Comparison of ENCODE assay signal across 14 cellular contexts in genomic region chr10:3964516-3964915, GRCh38.
DNase-seq lines count a peak whose midpoint lies in the region; ATAC-seq, FAIRE-seq and TF ChIP-seq lines count a peak whose summit lies in the region.
"Had no signal": no experiment of that assay in that cellular context is flagged by ENCODE, and none has a peak within 500 bp of the region (broad histone marks: within the 10 kb centered on the region; RNA-seq: fewer than 3 reads in every experiment).

No MANE protein-coding gene starts in this region.

- H3K27me3 ChIP-seq in hepatocyte (no peaks in the 10 kb centered on the region), small intestine (ENCODE audit: control insufficient read depth in 2 of 2, insufficient read depth in 2 of 2, low read length in 2 of 2) (no peaks in the 10 kb centered on the region), psoas muscle (ENCODE audit: insufficient read depth in 3 of 3, low read length in 2 of 3) (no peaks in the 10 kb centered on the region), trophoblast cell (ENCODE audit: insufficient read depth, low read length) (no peaks in the 10 kb centered on the region)
- H3K27me3 ChIP-seq: BLaER1 had no signal

- ATAC-seq in activated naive CD8-positive, alpha-beta T cell treated with anti-CD3 and anti-CD28 coated beads, Interleukin-2, amount 10 ng/mL, durations not matched to agents 7 days and 5 days (ENCODE audit: low read depth): no peak
- no peak for ATAC-seq in psoas muscle
- ATAC-seq in left lobe of liver: no peak
- ATAC-seq: HepG2 had no signal

- H3K9me2 ChIP-seq in hepatocyte (replicated peaks; ENCODE audit: insufficient read depth): no peaks in the 10 kb centered on the region

- no peak overlapping the region for H3K4me3 ChIP-seq in hepatocyte
- no peak overlapping the region for H3K4me3 ChIP-seq in small intestine (ENCODE audit: low read depth in 1 of 2, low read length in 2 of 2)
- no peak overlapping the region for H3K4me3 ChIP-seq in psoas muscle
- H3K4me3 ChIP-seq in trophoblast cell (ENCODE audit: low read depth, low read length): no peak overlapping the region
- H3K4me3 ChIP-seq: BLaER1 had no signal

- H2BK12ac ChIP-seq in trophoblast cell (ENCODE audit: low read length): no peak overlapping the region

- no peaks in the 10 kb centered on the region for H3K36me3 ChIP-seq in hepatocyte (replicated peaks; ENCODE audit: insufficient read depth, low read depth)
- no peaks in the 10 kb centered on the region for H3K36me3 ChIP-seq in small intestine (ENCODE audit: control insufficient read depth in 2 of 2, insufficient read depth in 2 of 2, low read length in 2 of 2)
- no peaks in the 10 kb centered on the region for H3K36me3 ChIP-seq in psoas muscle (ENCODE audit: insufficient read depth in 1 of 2, low read depth in 1 of 2)
- H3K36me3 ChIP-seq in trophoblast cell (ENCODE audit: control insufficient read depth in 1 of 2, insufficient read depth in 2 of 2, low read length in 2 of 2): no peaks in the 10 kb centered on the region
- H3K36me3 ChIP-seq: BLaER1 had no signal

- H2BK120ac ChIP-seq in trophoblast cell (ENCODE audit: insufficient read depth, low read length, poor library complexity): no peak overlapping the region

- peaks cover 18% of the 10 kb centered on the region for H3K79me1 ChIP-seq in trophoblast cell (ENCODE audit: low read length)

- H3K79me2 ChIP-seq in hepatocyte: no peaks in the 10 kb centered on the region
- H3K79me2 ChIP-seq in trophoblast cell (ENCODE audit: control insufficient read depth, insufficient read depth, low read length, poor library complexity): no peaks in the 10 kb centered on the region

- H3K9me3 Mint-ChIP-seq in activated naive CD8-positive, alpha-beta T cell treated with anti-CD3 and anti-CD28 coated beads, Interleukin-2, amount 10 ng/mL, durations not matched to agents 7 days and 5 days: peaks cover 9% of the 10 kb centered on the region
- peaks cover 1% of the 10 kb centered on the region for H3K9me3 Mint-ChIP-seq in activated naive CD8-positive, alpha-beta T cell treated with anti-CD3 and anti-CD28 coated beads for 36 hours
- H3K9me3 Mint-ChIP-seq: HFFc6 had no signal

- H3K4me1 ChIP-seq in hepatocyte (ENCODE audit: insufficient read depth) (peaks cover under 1% of the 10 kb centered on the region), small intestine (ENCODE audit: control insufficient read depth in 2 of 2, insufficient read depth in 1 of 2, low read depth in 1 of 2, low read length in 1 of 2) (peaks cover 4 to 6% of the 10 kb centered on the region in 2 donors), psoas muscle (no peaks in the 10 kb centered on the region), trophoblast cell (ENCODE audit: control insufficient read depth in 1 of 2, insufficient read depth in 2 of 2, low read length in 2 of 2) (peaks cover 8 to 11% of the 10 kb centered on the region in 2 experiments)

- no peak overlapping the region for H4K12ac ChIP-seq in trophoblast cell (ENCODE audit: low read depth, low read length)

- no peak overlapping the region for H2AK5ac ChIP-seq in trophoblast cell (ENCODE audit: low read length)

- no peak overlapping the region for H2BK5ac ChIP-seq in trophoblast cell (ENCODE audit: low read depth, low read length, poor library complexity)

- H3K23ac ChIP-seq in trophoblast cell (ENCODE audit: low read length): no peak overlapping the region

- H3K27ac Mint-ChIP-seq in activated naive CD8-positive, alpha-beta T cell treated with anti-CD3 and anti-CD28 coated beads, Interleukin-2, amount 10 ng/mL, durations not matched to agents 7 days and 5 days: peak overlapping the region; percentile 84
- H3K27ac Mint-ChIP-seq in activated naive CD8-positive, alpha-beta T cell treated with anti-CD3 and anti-CD28 coated beads for 36 hours: no peak overlapping the region
- H3K27ac Mint-ChIP-seq: HFFc6 had no signal

- TF ChIP-seq CTCF in hepatocyte (IDR thresholded peaks at IDR 0.05; ENCODE audit: poor library complexity) (no peak), psoas muscle (IDR thresholded peaks at IDR 0.05) (no peak)

- H3K9me3 ChIP-seq in hepatocyte (ENCODE audit: low read depth) (no peaks in the 10 kb centered on the region), small intestine (ENCODE audit: control insufficient read depth, low read depth) (no peaks in the 10 kb centered on the region), psoas muscle (no peaks in the 10 kb centered on the region), trophoblast cell (ENCODE audit: insufficient read depth, low read depth, low read length) (peaks cover 1% of the 10 kb centered on the region)
- H3K9me3 ChIP-seq: BLaER1 had no signal

- H3K14ac ChIP-seq in trophoblast cell (ENCODE audit: low read length): no peak overlapping the region

- no peak for DNase-seq in activated naive CD8-positive, alpha-beta T cell treated with anti-CD3 and anti-CD28 coated beads, Interleukin-2, amount 10 ng/mL, durations not matched to agents 7 days and 5 days
- DNase-seq in activated naive CD8-positive, alpha-beta T cell treated with anti-CD3 and anti-CD28 coated beads for 36 hours: no peak
- no peak for DNase-seq in hepatocyte (ENCODE audit: low spot score)
- DNase-seq in small intestine: peak; percentile 83
- no peak for DNase-seq in psoas muscle
- DNase-seq in left lobe of liver (ENCODE audit: low spot score): no peak
- DNase-seq in trophoblast cell: no peak
- DNase-seq: 8988T, AML-193, HCEC 1CT, HFFc6 had no signal

- H4K20me1 ChIP-seq in hepatocyte (ENCODE audit: insufficient read depth, poor library complexity, severe bottlenecking): no peaks in the 10 kb centered on the region
- H4K20me1 ChIP-seq: BLaER1 had no signal

- H3K4me2 ChIP-seq in hepatocyte (no peak overlapping the region), trophoblast cell (ENCODE audit: low read length) (no peak overlapping the region)
- H3K4me2 ChIP-seq: BLaER1 had no signal

- 58% methylated on average over 3 of the region's 3 CpGs for WGBS in hepatocyte (ENCODE audit: low lambda C conversion rate, missing lambda C conversion rate)
- 18 to 60% (median 37%) methylated on average over 3 of the region's 3 CpGs for WGBS in small intestine, 3 donors
- 83 to 89% (median 83%) methylated on average over 3 of the region's 3 CpGs for WGBS in psoas muscle, 3 donors
- no CpG with 5 or more reads among the region's 3 CpGs for WGBS in trophoblast cell (ENCODE audit: extremely low coverage, insufficient coverage, insufficient read length)

- H3K4me3 Mint-ChIP-seq in activated naive CD8-positive, alpha-beta T cell treated with anti-CD3 and anti-CD28 coated beads, Interleukin-2, amount 10 ng/mL, durations not matched to agents 7 days and 5 days: peak overlapping the region; percentile 84
- no peak overlapping the region for H3K4me3 Mint-ChIP-seq in activated naive CD8-positive, alpha-beta T cell treated with anti-CD3 and anti-CD28 coated beads for 36 hours
- H3K4me3 Mint-ChIP-seq: HFFc6 had no signal

- no peak overlapping the region for H4K91ac ChIP-seq in trophoblast cell (ENCODE audit: low read depth, low read length)

- no peaks in the 10 kb centered on the region for H3K27me3 Mint-ChIP-seq in activated naive CD8-positive, alpha-beta T cell treated with anti-CD3 and anti-CD28 coated beads, Interleukin-2, amount 10 ng/mL, durations not matched to agents 7 days and 5 days
- no peaks in the 10 kb centered on the region for H3K27me3 Mint-ChIP-seq in activated naive CD8-positive, alpha-beta T cell treated with anti-CD3 and anti-CD28 coated beads for 36 hours

- H3K4me1 Mint-ChIP-seq in activated naive CD8-positive, alpha-beta T cell treated with anti-CD3 and anti-CD28 coated beads, Interleukin-2, amount 10 ng/mL, durations not matched to agents 7 days and 5 days: peaks cover 62% of the 10 kb centered on the region
- peaks cover 23% of the 10 kb centered on the region for H3K4me1 Mint-ChIP-seq in activated naive CD8-positive, alpha-beta T cell treated with anti-CD3 and anti-CD28 coated beads for 36 hours

- H3K18ac ChIP-seq in trophoblast cell (ENCODE audit: low read length): no peak overlapping the region

- H3K36me3 Mint-ChIP-seq in activated naive CD8-positive, alpha-beta T cell treated with anti-CD3 and anti-CD28 coated beads, Interleukin-2, amount 10 ng/mL, durations not matched to agents 7 days and 5 days: peaks cover 52% of the 10 kb centered on the region
- H3K36me3 Mint-ChIP-seq in activated naive CD8-positive, alpha-beta T cell treated with anti-CD3 and anti-CD28 coated beads for 36 hours: no peaks in the 10 kb centered on the region

- no peak overlapping the region for H4K8ac ChIP-seq in trophoblast cell (ENCODE audit: low read depth, low read length)

- H3K27ac ChIP-seq in hepatocyte: peak overlapping the region; percentile 21
- peak overlapping the region in 1 of 2 donors; percentile 74 for H3K27ac ChIP-seq in small intestine (ENCODE audit: low read depth in 1 of 2, low read length in 1 of 2)
- no peak overlapping the region for H3K27ac ChIP-seq in psoas muscle
- H3K27ac ChIP-seq in trophoblast cell (ENCODE audit: low read depth, low read length): no peak overlapping the region
- H3K27ac ChIP-seq: BLaER1 had no signal

- POLR2A ChIA-PET in activated naive CD8-positive, alpha-beta T cell treated with anti-CD3 and anti-CD28 coated beads, Interleukin-2, amount 10 ng/mL, durations not matched to agents 7 days and 5 days (lab: Charles Lee): interaction anchor here (4.7 to 8.8 kb wide), 3 partner anchors 8 to 181 kb away, joined by 114 to 242 read pairs (median 164); partner anchors contain the start of gene KLF6

- intact Hi-C loops in psoas muscle (cut with DNase I): no loop called here

- H2AFZ ChIP-seq in hepatocyte (no peak overlapping the region), trophoblast cell (ENCODE audit: insufficient read depth, low read length, poor library complexity) (no peak overlapping the region)

- no peak overlapping the region for H3K4ac ChIP-seq in trophoblast cell (ENCODE audit: low read depth, low read length)

- H3K9ac ChIP-seq in trophoblast cell (ENCODE audit: low read length): no peak overlapping the region
- H3K9ac ChIP-seq: BLaER1 had no signal

- peak; percentile 86 for FAIRE-seq in small intestine (lab: Jason Lieb, UNC)
- FAIRE-seq: HepG2, HTR-8/SVneo had no signal
